Comparison of ENCODE assay signal across 8 cellular contexts in genomic region chr7:6730343-6730633, GRCh38. TPM values are rescaled to one million over a fixed set of nuclear protein-coding genes. Genes with fewer than 3 reads are reported as not detected.
DNase-seq lines count a peak whose midpoint lies in the region; ATAC-seq and TF ChIP-seq lines count a peak whose summit lies in the region.

No MANE protein-coding gene starts in this region.

- TF ChIP-seq POLR2A in esophagus squamous epithelium (IDR thresholded peaks at IDR 0.05): no peak

- no peaks in the 10 kb centered on the region for H3K9me3 ChIP-seq in Panc1 (ENCODE audit: control insufficient read depth, insufficient read depth, low read depth, low read length)
- H3K9me3 ChIP-seq in esophagus squamous epithelium: no peaks in the 10 kb centered on the region
- no peaks in the 10 kb centered on the region for H3K9me3 ChIP-seq in neuronal stem cell (replicated peaks in 1 of 2; ENCODE audit: control insufficient read depth in 2 of 2, insufficient read depth in 1 of 2, low read depth in 1 of 2, low read length in 2 of 2)

- H3K36me3 ChIP-seq in Panc1 (ENCODE audit: control insufficient read depth, insufficient read depth, low read length) (no peaks in the 10 kb centered on the region), esophagus squamous epithelium (peaks cover 0 to 35% (median 6%) of the 10 kb centered on the region in 3 donors), neuronal stem cell (replicated peaks in 1 of 2; ENCODE audit: control insufficient read depth in 2 of 2, insufficient read depth in 2 of 2, low read length in 2 of 2) (peaks cover 7 to 37% of the 10 kb centered on the region in 2 donors)

- POLR2A ChIA-PET in Panc1 (lab: Charles Lee): no interaction called here

- peak overlapping the region; percentile 95 for H3K27ac ChIP-seq in Panc1 (ENCODE audit: low read length)
- peak overlapping the region; percentile 86 to 94 (median 92) for H3K27ac ChIP-seq in esophagus squamous epithelium
- H3K27ac ChIP-seq in neuronal stem cell (replicated peaks; ENCODE audit: low read length): no peak overlapping the region

- no TSS peak for BruUV-seq in Panc1 (replicated peaks; lab: Mats Ljungman, UMichigan)

- no peak overlapping the region for H4K91ac ChIP-seq in neuronal stem cell (ENCODE audit: low read depth, low read length, poor library complexity)

- peak overlapping the region; percentile 57 for H3K18ac ChIP-seq in neuronal stem cell (ENCODE audit: low read length)

- H3K23ac ChIP-seq in neuronal stem cell (ENCODE audit: low read depth, low read length, poor library complexity): no peak overlapping the region

- peaks cover 8% of the 10 kb centered on the region for H3K79me1 ChIP-seq in neuronal stem cell (ENCODE audit: low read depth, low read length)

- 1 to 3% methylated on average over 13 to 18 of the region's 18 CpGs for WGBS in esophagus squamous epithelium, 2 donors
- WGBS in neuronal stem cell (ENCODE audit: extremely low coverage in 2 of 2, insufficient read length in 2 of 2, insufficient replicate concordance in 1 of 2), 2 donors: no CpG with 5 or more reads among the region's 18 CpGs

- peak overlapping the region; percentile 71 for H3K14ac ChIP-seq in neuronal stem cell (ENCODE audit: low read length)

- ATAC-seq in Panc1 (no peak), GM18907 (IDR thresholded peaks at IDR 0.05; ENCODE audit: unreplicated experiment) (no peak)

- intact Hi-C loops in Panc1 (cut with micrococcal nuclease; ENCODE audit: unreplicated experiment): no loop called here
- intact Hi-C loops in esophagus squamous epithelium (cut with DNase I): no loop called here

- no peaks in the 10 kb centered on the region for H3K27me3 ChIP-seq in Panc1 (ENCODE audit: control insufficient read depth, insufficient read depth, low read length)
- no peaks in the 10 kb centered on the region for H3K27me3 ChIP-seq in esophagus squamous epithelium
- no peaks in the 10 kb centered on the region for H3K27me3 ChIP-seq in neuronal stem cell (ENCODE audit: control insufficient read depth in 3 of 3, insufficient read depth in 3 of 3, low read depth in 1 of 3, low read length in 3 of 3)

- peak overlapping the region; percentile 72 to 86 for H3K4me3 ChIP-seq in Panc1 (ENCODE audit: low read depth in 2 of 2, low read length in 2 of 2)
- peak overlapping the region; percentile 87 to 95 (median 92) for H3K4me3 ChIP-seq in esophagus squamous epithelium
- peak overlapping the region; percentile 83 to 93 for H3K4me3 ChIP-seq in neuronal stem cell (ENCODE audit: low read length in 2 of 2)

- no peak for TF ChIP-seq CTCF in Panc1 (IDR thresholded peaks at IDR 0.05)
- no peak for TF ChIP-seq CTCF in esophagus squamous epithelium (IDR thresholded peaks at IDR 0.05)

- DNase-seq in GM19238 (ENCODE audit: insufficient read length, low spot score) (peak; percentile 15), Panc1 (ENCODE audit: low read depth, low spot score) (no peak), esophagus squamous epithelium (lab: John Stamatoyannopoulos, UW) (no peak), neuronal stem cell (ENCODE audit: low spot score) (no peak), A172 (ENCODE audit: low spot score) (no peak)
- DNase-seq in activated CD4-positive, alpha-beta T cell treated with anti-CD3 and anti-CD28 coated beads, Interleukin-2, amount 50 U/mL, for 4 hours: no peak
- DNase-seq in stimulated activated CD4-positive, alpha-beta T cell treated with anti-CD3 and anti-CD28 coated beads, Interleukin-15, amount 100 ng/mL, for 24 hours: no peak

- no peak overlapping the region for H4K8ac ChIP-seq in neuronal stem cell (ENCODE audit: low read depth, low read length)

- H3K4ac ChIP-seq in neuronal stem cell (ENCODE audit: low read length): no peak overlapping the region

- no peak overlapping the region for H2BK120ac ChIP-seq in neuronal stem cell (ENCODE audit: low read depth, low read length)

- H3K4me1 ChIP-seq in Panc1 (ENCODE audit: control insufficient read depth, insufficient read depth, low read length): peaks cover 3% of the 10 kb centered on the region; the same call in 1 of the 2 replicates
- H3K4me1 ChIP-seq in esophagus squamous epithelium: peaks cover 4 to 40% (median 9%) of the 10 kb centered on the region in 3 donors
- peaks cover 0 to 3% of the 10 kb centered on the region in 2 donors for H3K4me1 ChIP-seq in neuronal stem cell (ENCODE audit: control insufficient read depth in 2 of 2, insufficient read depth in 1 of 2, low read depth in 1 of 2, low read length in 2 of 2)

- in situ Hi-C loops in Panc1 (cut with HindIII; ENCODE audit: low pct_unique_long_range_greater_than_20kb, low sequenced_read_pairs): no loop called here

- H2AK5ac ChIP-seq in neuronal stem cell (ENCODE audit: low read depth, low read length): no peak overlapping the region

- H2BK15ac ChIP-seq in neuronal stem cell (ENCODE audit: low read length): no peak overlapping the region

- H2AFZ ChIP-seq in neuronal stem cell (ENCODE audit: low read length): peak overlapping the region; percentile 95

- CTCF ChIA-PET in Panc1 (lab: Charles Lee): no interaction called here

- H3K9ac ChIP-seq in neuronal stem cell (ENCODE audit: low read depth, low read length, poor library complexity): peak overlapping the region; percentile 94

- no peak overlapping the region for H2BK5ac ChIP-seq in neuronal stem cell (ENCODE audit: low read length)

- peak overlapping the region; percentile 94 for H3K4me2 ChIP-seq in neuronal stem cell (ENCODE audit: insufficient read depth, low read length, poor library complexity, severe bottlenecking)

- H2BK12ac ChIP-seq in neuronal stem cell (ENCODE audit: low read length): no peak overlapping the region

RNA-seq across cellular contexts. Expression of gene ZNF12, which starts 23.5 kb away (rescaled TPM):
- 37.3 TPM for total RNA-seq in Panc1 (2021; ENCODE audit: unreplicated experiment)
- 19.4 TPM for polyA plus RNA-seq in Panc1 (2012; ENCODE audit: insufficient read length)
- total RNA-seq in esophagus squamous epithelium: 10 to 100 TPM in 3 of 4 donors, 1 to 10 TPM in 1; 8.6 to 22.3 (median 11.3) TPM
- 14.7 TPM for polyA plus RNA-seq in neuronal stem cell (2013, experiment 1 of 2)
- polyA plus RNA-seq in neuronal stem cell (2013, experiment 2 of 2): 14.7 TPM
- 22.4 and 26.7 TPM in 2 replicates for total RNA-seq in A172 (2014; rRNA removed; shearing (Covaris generic))

RNA-seq across cellular contexts. Expression of gene RSPH10B2, which starts 23.6 kb away (rescaled TPM):
- 0.15 TPM for total RNA-seq in Panc1 (2021; ENCODE audit: unreplicated experiment)
- not detected for polyA plus RNA-seq in Panc1 (2012; ENCODE audit: insufficient read length)
- not detected for total RNA-seq in esophagus squamous epithelium
- 0.13 TPM for polyA plus RNA-seq in neuronal stem cell (2013, experiment 1 of 2)
- polyA plus RNA-seq in neuronal stem cell (2013, experiment 2 of 2): 0.06 TPM
- total RNA-seq in A172 (2014; rRNA removed; shearing (Covaris generic)): 0.05 TPM in 1 of 2 replicates, not detected in the other
